12 cellular contexts compared by ENCODE assay signal in genomic region chr3:5305681-5305983, GRCh38.
DNase-seq lines count a peak whose midpoint lies in the region; ATAC-seq and TF ChIP-seq lines count a peak whose summit lies in the region.
"Had no signal": no experiment of that assay in that cellular context is flagged by ENCODE, and none has a peak within 500 bp of the region (broad histone marks: within the 10 kb centered on the region; RNA-seq: fewer than 3 reads in every experiment).

No MANE protein-coding gene starts in this region.

- H3K36me3 ChIP-seq in OCI-LY7 (ENCODE audit: insufficient read depth, low read length): no peaks in the 10 kb centered on the region
- H3K36me3 ChIP-seq: heart right ventricle, upper lobe of left lung had no signal

- DNase-seq in OCI-LY7 (ENCODE audit: low spot score) (no peak), cerebellum (ENCODE audit: low spot score) (no peak)
- no peak for DNase-seq in stimulated activated CD4-positive, alpha-beta T cell treated with anti-CD3 and anti-CD28 coated beads, Interleukin-4, amount 100 ng/mL, for 24 hours
- DNase-seq: activated gamma-delta T cell treated with Interleukin-2 at 50 U/mL for 16 hours, upper lobe of left lung had no signal

- no peaks in the 10 kb centered on the region for H3K9me2 ChIP-seq in OCI-LY7 (ENCODE audit: insufficient read depth, low read length)

- CTCF ChIA-PET in OCI-LY7 (lab: Charles Lee; ENCODE audit: unreplicated experiment): no interaction called here

- POLR2A ChIA-PET in OCI-LY7 (lab: Charles Lee): interaction anchor here (0.6 kb wide), 1 partner anchor 717 kb away, joined by 3 read pairs; no protein-coding TSS in a partner anchor

- H3K79me2 ChIP-seq in OCI-LY7 (ENCODE audit: insufficient read depth, low read depth, low read length): no peaks in the 10 kb centered on the region

- no peaks in the 10 kb centered on the region for H4K20me1 ChIP-seq in OCI-LY7 (ENCODE audit: insufficient read depth, low read length)

- no peak overlapping the region for H2AFZ ChIP-seq in OCI-LY7 (ENCODE audit: low read length)

- H3K9me3 ChIP-seq in OCI-LY7 (ENCODE audit: low read length): no peaks in the 10 kb centered on the region
- H3K9me3 ChIP-seq: heart right ventricle, upper lobe of left lung had no signal

- TF ChIP-seq CTCF in C4-2B (conservative IDR thresholded peaks at IDR 0.05) (peak; percentile 49), OCI-LY7 (conservative IDR thresholded peaks at IDR 0.05; ENCODE audit: low read length) (peak; percentile 47; the same call in 1 of the 2 replicates)

- BruUV-seq in OCI-LY7 (replicated peaks; lab: Mats Ljungman, UMichigan): no TSS peak

- ATAC-seq in GM18909 (IDR thresholded peaks at IDR 0.05; ENCODE audit: poor library complexity, unreplicated experiment) (peak; percentile 10), GM21825 (IDR thresholded peaks at IDR 0.05; ENCODE audit: unreplicated experiment) (peak; percentile 22), GM21515 (IDR thresholded peaks at IDR 0.05; ENCODE audit: unreplicated experiment) (no peak), esophagus mucosa (no peak)
- ATAC-seq: activated CD8-positive, alpha-beta memory T cell treated with anti-CD3 and anti-CD28 coated beads, Interleukin-2, amount 10 ng/mL, durations not matched to agents 7 days and 5 days had no signal

- intact Hi-C loops in OCI-LY7 (cut with micrococcal nuclease; ENCODE audit: unreplicated experiment): loop anchor here (5.0 to 10.0 kb wide), 2 partner anchors 119 to 427 kb away; no protein-coding TSS in a partner anchor

- H3K4me3 ChIP-seq in OCI-LY7 (ENCODE audit: low read depth, low read length, poor library complexity, severe bottlenecking): no peak overlapping the region
- H3K4me3 ChIP-seq: heart right ventricle, upper lobe of left lung had no signal

- no peaks in the 10 kb centered on the region for H3K4me1 ChIP-seq in OCI-LY7 (ENCODE audit: insufficient read depth, low read length, poor library complexity, severe bottlenecking)
- H3K4me1 ChIP-seq: upper lobe of left lung had no signal

- H3K4me2 ChIP-seq in OCI-LY7 (ENCODE audit: low read length): no peak overlapping the region

- H3K27ac ChIP-seq in C4-2B (no peak overlapping the region), OCI-LY7 (ENCODE audit: low read depth, low read length, poor library complexity, severe bottlenecking) (no peak overlapping the region)
- H3K27ac ChIP-seq: heart right ventricle, upper lobe of left lung had no signal

Comparison
In these comparisons a context has a peak if more than half of its experiments do, and no peak if none do; other contexts are left out.
1. ATAC-seq: peak in GM18909 (single experiment) and GM21825 (single experiment); none in GM21515 (single experiment) and esophagus mucosa (single experiment).